9 cellular contexts compared by ENCODE assay signal in genomic region chr1:243471754-243472725, GRCh38.
A peak's percentile ranks its signal among the peaks of the same experiment; 100 is the strongest.
DNase-seq lines count a peak whose midpoint lies in the region; ATAC-seq and TF ChIP-seq lines count a peak whose summit lies in the region.
"Had no signal": no experiment of that assay in that cellular context is flagged by ENCODE, and none has a peak within 500 bp of the region (broad histone marks: within the 10 kb centered on the region; RNA-seq: fewer than 3 reads in every experiment).

No MANE protein-coding gene starts in this region.

- TF ChIP-seq CTCF in foreskin fibroblast (IDR thresholded peaks at IDR 0.05; ENCODE audit: low read depth, low read length), result no peak

- no peak overlapping the region for H2BK120ac ChIP-seq in trophoblast cell (ENCODE audit: insufficient read depth, low read length, poor library complexity)

- H4K8ac ChIP-seq in trophoblast cell (ENCODE audit: low read depth, low read length), result no peak overlapping the region

- no peak overlapping the region for H2AFZ ChIP-seq in trophoblast cell (ENCODE audit: insufficient read depth, low read length, poor library complexity)

- H3K79me2 ChIP-seq in trophoblast cell (ENCODE audit: control insufficient read depth, insufficient read depth, low read length, poor library complexity), result no peaks in the 10 kb centered on the region

- no peak overlapping the region for H4K12ac ChIP-seq in trophoblast cell (ENCODE audit: low read depth, low read length)

- H3K4me3 ChIP-seq in trophoblast cell (ENCODE audit: low read depth, low read length), result no peak overlapping the region
- no peak overlapping the region for H3K4me3 ChIP-seq in foreskin fibroblast (ENCODE audit: low read depth in 1 of 2, low read length in 2 of 2)

- no peaks in the 10 kb centered on the region for H3K9me3 ChIP-seq in trophoblast cell (ENCODE audit: insufficient read depth, low read depth, low read length)

- H3K36me3 ChIP-seq in trophoblast cell (ENCODE audit: control insufficient read depth in 1 of 2, insufficient read depth in 2 of 2, low read length in 2 of 2), result no peaks in the 10 kb centered on the region

- no peaks in the 10 kb centered on the region for H3K79me1 ChIP-seq in trophoblast cell (ENCODE audit: low read length)

- no peak overlapping the region for H4K91ac ChIP-seq in trophoblast cell (ENCODE audit: low read depth, low read length)

- H3K18ac ChIP-seq in trophoblast cell (ENCODE audit: low read length), result no peak overlapping the region

- no peak overlapping the region for H3K4me2 ChIP-seq in trophoblast cell (ENCODE audit: low read length)

- peak overlapping the region; percentile 12 for H3K27ac ChIP-seq in trophoblast cell (ENCODE audit: low read depth, low read length)

- peak; percentile 79 for ATAC-seq in GM19351 (IDR thresholded peaks at IDR 0.05; ENCODE audit: unreplicated experiment)
- peak; percentile 80 for ATAC-seq in HG02973 (IDR thresholded peaks at IDR 0.05; ENCODE audit: unreplicated experiment)

- H2BK5ac ChIP-seq in trophoblast cell (ENCODE audit: low read depth, low read length, poor library complexity), result no peak overlapping the region

- WGBS in trophoblast cell (ENCODE audit: extremely low coverage, insufficient coverage, insufficient read length), result no CpG with 5 or more reads among the region's 3 CpGs

- no peaks in the 10 kb centered on the region for H3K27me3 ChIP-seq in trophoblast cell (ENCODE audit: insufficient read depth, low read length)

- no peak overlapping the region for H3K14ac ChIP-seq in trophoblast cell (ENCODE audit: low read length)

- peaks cover 0 to 2% of the 10 kb centered on the region in 2 experiments for H3K4me1 ChIP-seq in trophoblast cell (ENCODE audit: control insufficient read depth in 1 of 2, insufficient read depth in 2 of 2, low read length in 2 of 2)

- H3K9ac ChIP-seq in trophoblast cell (ENCODE audit: low read length), result no peak overlapping the region

- peak; percentile 53 for DNase-seq in RPMI7951 (ENCODE audit: low read depth)
- peak in 1 of 2 donors; percentile 40 for DNase-seq in trophoblast cell
- no peak for DNase-seq in foreskin fibroblast
- DNase-seq in hepatic stellate cell (ENCODE audit: low spot score), result no peak
- no peak for DNase-seq in activated CD4-positive, alpha-beta T cell treated with anti-CD3 and anti-CD28 coated beads, Interleukin-2, amount 50 U/mL, for 1 hour
- DNase-seq in activated naive CD4-positive, alpha-beta T cell (lab: John Stamatoyannopoulos, UW), result no peak
- DNase-seq: kidney had no signal

- H2BK12ac ChIP-seq in trophoblast cell (ENCODE audit: low read length), result no peak overlapping the region

- H2AK5ac ChIP-seq in trophoblast cell (ENCODE audit: low read length), result no peak overlapping the region

- H3K4ac ChIP-seq in trophoblast cell (ENCODE audit: low read depth, low read length), result no peak overlapping the region

- H3K23ac ChIP-seq in trophoblast cell (ENCODE audit: low read length), result no peak overlapping the region
